8 cellular contexts compared by ENCODE assay signal in genomic region chr19:17052439-17052838, GRCh38. TPM values are rescaled to one million over a fixed set of nuclear protein-coding genes. Genes with fewer than 3 reads are reported as not detected.
DNase-seq lines count a peak whose midpoint lies in the region; ATAC-seq, FAIRE-seq and TF ChIP-seq lines count a peak whose summit lies in the region.

No MANE protein-coding gene starts in this region.

- peak; percentile 40 to 52 (median 40); a peak in 5 of 6 replicates for TF ChIP-seq CTCF in GM12878 (IDR thresholded peaks at IDR 0.05 in 2 of 3, conservative IDR thresholded peaks at IDR 0.05 in 1 of 3; ENCODE audit: control insufficient read depth in 2 of 3, extremely low read depth in 1 of 3, insufficient read depth in 1 of 3, low read depth in 3 of 3, low read length in 3 of 3)
- peak; percentile 21 to 52 (median 49) for TF ChIP-seq CTCF in vagina (IDR thresholded peaks at IDR 0.05)

- no peaks in the 10 kb centered on the region for H4K20me1 ChIP-seq in GM12878 (ENCODE audit: control insufficient read depth, insufficient read depth)

- no peaks in the 10 kb centered on the region for H3K9me3 ChIP-seq in GM12878 (replicated peaks; ENCODE audit: control insufficient read depth, insufficient read depth, low read length)
- no peaks in the 10 kb centered on the region for H3K9me3 ChIP-seq in vagina

- TF ChIP-seq RAD21 in GM12878 (IDR thresholded peaks at IDR 0.05; ENCODE audit: insufficient read depth, low read depth, low read length): peak; percentile 47

- H3K27me3 ChIP-seq in GM12878 (replicated peaks in 1 of 2; ENCODE audit: control insufficient read depth in 2 of 2, insufficient read depth in 2 of 2, low read length in 1 of 2) (no peaks in the 10 kb centered on the region), vagina (no peaks in the 10 kb centered on the region)

- WGBS in GM12878 (ENCODE audit: insufficient coverage, insufficient replicate concordance, low lambda C conversion rate, missing lambda C conversion rate): 77% methylated on average over 7 of the region's 8 CpGs

- H3K27ac ChIP-seq in GM12878 (ENCODE audit: control insufficient read depth, insufficient read depth): no peak overlapping the region
- no peak overlapping the region for H3K27ac ChIP-seq in vagina

- DNase-seq in stimulated activated naive CD4-positive, alpha-beta T cell (lab: John Stamatoyannopoulos, UW): peak in 5 of 6 experiments; percentile 9 to 43 (median 20)
- DNase-seq in stimulated activated naive CD4-positive, alpha-beta T cell treated with Interleukin-2 at 50 U/mL for 16 hours (lab: John Stamatoyannopoulos, UW): no peak
- DNase-seq in NCI-H2196 treated with DMSO at 0.1 percent for 48 hours (lab: John Stamatoyannopoulos, UW; ENCODE audit: unreplicated experiment): peak; percentile 32
- no peak for DNase-seq in GM12878 (ENCODE audit: low read depth, low spot score)
- DNase-seq in left kidney (ENCODE audit: low read depth, low spot score): peak; percentile 76
- no peak for DNase-seq in vagina (ENCODE audit: extremely low spot score in 2 of 2)
- DNase-seq in GM12892 (ENCODE audit: insufficient read length): no peak

- POLR2A ChIA-PET in GM12878 (lab: Charles Lee): no interaction called here

- H3K4me3 ChIP-seq in GM12878: no peak overlapping the region
- H3K4me3 ChIP-seq in vagina: no peak overlapping the region

- FAIRE-seq in GM12878 (lab: Jason Lieb, UNC) (no peak), GM12892 (lab: Jason Lieb, UNC) (no peak)

- no peak for TF ChIP-seq EP300 in GM12878 (IDR thresholded peaks at IDR 0.05; ENCODE audit: borderline replicate concordance in 1 of 2, control insufficient read depth in 1 of 2, low read depth in 2 of 2, low read length in 2 of 2)

- in situ Hi-C loops in GM12878 (cut with MboI): no loop called here

- no peak overlapping the region for H3K9ac ChIP-seq in GM12878 (ENCODE audit: control insufficient read depth, insufficient read depth, low read length)

- intact Hi-C loops in GM12878 (cut with micrococcal nuclease; ENCODE audit: unreplicated experiment): loop anchor here (1.0 to 2.0 kb wide), 3 partner anchors 216 to 338 kb away; no protein-coding TSS in a partner anchor
- intact Hi-C loops in vagina (cut with DNase I): loop anchor here (5.0 kb wide), 1 partner anchor 280 kb away; no protein-coding TSS in a partner anchor

- BruUV-seq in GM12878 (replicated peaks; lab: Mats Ljungman, UMichigan): no TSS peak

- CTCF ChIA-PET in GM12878 (lab: Yijun Ruan, JAX): interaction anchor here (0.5 to 2.2 kb wide), 9 partner anchors 216 to 1534 kb away, joined by 3 to 17 read pairs (median 7); partner anchors contain the start of genes ANKLE1 and SIN3B

- H3K36me3 ChIP-seq in GM12878 (ENCODE audit: control insufficient read depth in 2 of 2, insufficient read depth in 2 of 2, low read length in 1 of 2): peaks cover 13 to 24% of the 10 kb centered on the region in 2 experiments; a peak in 3 of 4 replicates
- H3K36me3 ChIP-seq in vagina: peaks cover 0 to 10% of the 10 kb centered on the region in 2 donors

- RAD21 ChIA-PET in GM12878 (lab: Charles Lee; ENCODE audit: unreplicated experiment): interaction anchor here (1.2 kb wide), 2 partner anchors 273 to 337 kb away, joined by 3 read pairs; no protein-coding TSS in a partner anchor

- SMC1A ChIA-PET in GM12878 (lab: Charles Lee; ENCODE audit: uncharacterized antibody, unreplicated experiment): interaction anchor here (0.6 to 1.5 kb wide), 4 partner anchors 13 to 337 kb away, joined by 3 to 7 read pairs (median 4); partner anchors contain the start of gene NWD1

- H2AFZ ChIP-seq in GM12878 (ENCODE audit: control insufficient read depth, low read depth, low read length): no peak overlapping the region

- ATAC-seq in GM12878 (peak; percentile 59; the same call in 2 of the 3 replicates), GM21526 (IDR thresholded peaks at IDR 0.05; ENCODE audit: low FRiP score, unreplicated experiment) (no peak)

- TF ChIP-seq POLR2A in GM12878 (IDR thresholded peaks at IDR 0.05; ENCODE audit: low read depth, low read length) (no peak), vagina (IDR thresholded peaks at IDR 0.05) (no peak), GM12892 (IDR thresholded peaks at IDR 0.05; ENCODE audit: low read depth, low read length) (no peak)

- H3K4me1 ChIP-seq in GM12878 (ENCODE audit: control insufficient read depth, insufficient read depth, low read length) (no peaks in the 10 kb centered on the region), vagina (no peaks in the 10 kb centered on the region)

- no peaks in the 10 kb centered on the region for H3K79me2 ChIP-seq in GM12878 (ENCODE audit: control insufficient read depth, insufficient read depth, low read length)

- no peak overlapping the region for H3K4me2 ChIP-seq in GM12878 (ENCODE audit: control insufficient read depth, insufficient read depth)

TF ChIP-seq in GM12878, 131 proteins besides CTCF, POLR2A, EP300 and RAD21:
- TF ChIP-seq IRF4 (IDR thresholded peaks at IDR 0.05; ENCODE audit: low read depth, low read length) (no peak), SMC3 (IDR thresholded peaks at IDR 0.05; ENCODE audit: borderline replicate concordance, low read length) (peak; percentile 58)

RNA-seq across cellular contexts. Expression of gene HAUS8, which starts 22.8 kb away (rescaled TPM):
- total RNA-seq in GM12878 (2013; cell fraction: nucleolus; rRNA removed): 14.2 and 16.9 TPM in 2 replicates
- total RNA-seq in GM12878 (2014; rRNA removed) (15.4 and 22.7 TPM in 2 replicates), GM12878 (2014; rRNA removed; fragmentation: Illumina TruSeq; extraction: Trizol) (22.8 and 24.0 TPM in 2 replicates), GM12878 (2021) (32.0 and 36.8 TPM in 2 replicates), vagina (4.7 TPM)
- polyA plus RNA-seq in GM12878 (2011; ENCODE audit: low read depth): 14.4 TPM
- polyA plus RNA-seq in GM12878 (2011; rRNA removed) (21.3 and 24.6 TPM in 2 replicates), GM12878 (2014; fragmentation: Illumina TruSeq; extraction: Trizol) (33.1 and 37.2 TPM in 2 replicates), GM12878 (2014; fragmentation: Nextera tagmentation; extraction: Ambion mirVana) (10 to 100 TPM; 24.2 to 35.7 TPM), GM12878 (2014; rRNA removed) (34.6 and 37.4 TPM in 2 replicates), GM12878 (2016; fragmentation: Nextera tagmentation; extraction: Ambion mirVana) (10 to 100 TPM; 43.0 to 43.9 TPM)
- 24.9 and 27.7 TPM in 2 replicates for polyA plus RNA-seq in GM12878 (2011; cell fraction: cytosol; rRNA removed)
- polyA plus RNA-seq in GM12878 (2011; cell fraction: nucleus; rRNA removed): 31.7 and 32.0 TPM in 2 replicates
- 16.4 and 17.9 TPM in 2 replicates for polyA plus RNA-seq in GM12878 (2012)
- polyA minus RNA-seq in GM12878 (2011; rRNA and poly(A)+ RNA removed): 10.3 and 10.8 TPM in 2 replicates
- 3.7 and 8.1 TPM in 2 replicates for polyA minus RNA-seq in GM12878 (2011; cell fraction: cytosol; rRNA and poly(A)+ RNA removed)
- polyA minus RNA-seq in GM12878 (2011; cell fraction: nucleus; rRNA and poly(A)+ RNA removed): 5.4 and 11.7 TPM in 2 replicates
- 16.3 TPM for polyA plus RNA-seq in GM12892 (2012; ENCODE audit: missing spikeins)

RNA-seq across cellular contexts. Expression of gene MYO9B, which starts 23.1 kb away (rescaled TPM):
- total RNA-seq in GM12878 (2013; cell fraction: nucleolus; rRNA removed): 555 and 589 TPM in 2 replicates
- total RNA-seq in GM12878 (2014; rRNA removed): 66.4 and 77.3 TPM in 2 replicates
- total RNA-seq in GM12878 (2014; rRNA removed; fragmentation: Illumina TruSeq; extraction: Trizol): 38.1 and 42.6 TPM in 2 replicates
- 157 and 165 TPM in 2 replicates for total RNA-seq in GM12878 (2021)
- 65.2 TPM for polyA plus RNA-seq in GM12878 (2011; ENCODE audit: low read depth)
- polyA plus RNA-seq in GM12878 (2011; rRNA removed): 26.7 and 48.9 TPM in 2 replicates
- 49.6 and 58.1 TPM in 2 replicates for polyA plus RNA-seq in GM12878 (2011; cell fraction: cytosol; rRNA removed)
- 452 and 507 TPM in 2 replicates for polyA plus RNA-seq in GM12878 (2011; cell fraction: nucleus; rRNA removed)
- 174 and 191 TPM in 2 replicates for polyA plus RNA-seq in GM12878 (2012)
- polyA plus RNA-seq in GM12878 (2014; fragmentation: Illumina TruSeq; extraction: Trizol): 26.8 and 57.9 TPM in 2 replicates
- polyA plus RNA-seq in GM12878 (2014; fragmentation: Nextera tagmentation; extraction: Ambion mirVana): 10 to 100 TPM in 1 of 2 experiments, 1 to 10 TPM in 1; 5.4 to 11.1 TPM
- polyA plus RNA-seq in GM12878 (2014; rRNA removed): 87.6 and 105 TPM in 2 replicates
- 10 to 100 TPM; 25.4 to 32.8 TPM for polyA plus RNA-seq in GM12878 (2016; fragmentation: Nextera tagmentation; extraction: Ambion mirVana)
- 93.1 and 119 TPM in 2 replicates for polyA minus RNA-seq in GM12878 (2011; rRNA and poly(A)+ RNA removed)
- 59.6 and 66.5 TPM in 2 replicates for polyA minus RNA-seq in GM12878 (2011; cell fraction: cytosol; rRNA and poly(A)+ RNA removed)
- polyA minus RNA-seq in GM12878 (2011; cell fraction: nucleus; rRNA and poly(A)+ RNA removed): 106 and 154 TPM in 2 replicates
- 100 TPM for total RNA-seq in vagina
- polyA plus RNA-seq in GM12892 (2012; ENCODE audit: missing spikeins): 126 TPM

RNA-seq across cellular contexts. Expression of gene CPAMD8, which starts 25.8 kb away (rescaled TPM):
- 0.79 and 1.2 TPM in 2 replicates for total RNA-seq in GM12878 (2013; cell fraction: nucleolus; rRNA removed)
- total RNA-seq in GM12878 (2014; rRNA removed): 0.40 and 0.54 TPM in 2 replicates
- 0.14 TPM in 1 of 2 replicates, not detected in the other for total RNA-seq in GM12878 (2014; rRNA removed; fragmentation: Illumina TruSeq; extraction: Trizol)
- 0.13 and 0.97 TPM in 2 replicates for total RNA-seq in GM12878 (2021)
- polyA plus RNA-seq in GM12878 (2011; ENCODE audit: low read depth): 0.29 TPM
- 0.16 and 0.24 TPM in 2 replicates for polyA plus RNA-seq in GM12878 (2011; rRNA removed)
- polyA plus RNA-seq in GM12878 (2011; cell fraction: cytosol; rRNA removed): 0.25 and 0.40 TPM in 2 replicates
- polyA plus RNA-seq in GM12878 (2011; cell fraction: nucleus; rRNA removed): 0.88 and 0.89 TPM in 2 replicates
- 0.45 and 0.90 TPM in 2 replicates for polyA plus RNA-seq in GM12878 (2012)
- 0.05 and 0.12 TPM in 2 replicates for polyA plus RNA-seq in GM12878 (2014; fragmentation: Illumina TruSeq; extraction: Trizol)
- polyA plus RNA-seq in GM12878 (2014; fragmentation: Nextera tagmentation; extraction: Ambion mirVana): not detected
- polyA plus RNA-seq in GM12878 (2014; rRNA removed): 0.83 and 1.1 TPM in 2 replicates
- under 1 TPM; 0.21 to 0.25 TPM for polyA plus RNA-seq in GM12878 (2016; fragmentation: Nextera tagmentation; extraction: Ambion mirVana)
- 0.22 and 0.26 TPM in 2 replicates for polyA minus RNA-seq in GM12878 (2011; rRNA and poly(A)+ RNA removed)
- polyA minus RNA-seq in GM12878 (2011; cell fraction: cytosol; rRNA and poly(A)+ RNA removed): not detected in 2 replicates
- polyA minus RNA-seq in GM12878 (2011; cell fraction: nucleus; rRNA and poly(A)+ RNA removed): 0.57 and 0.73 TPM in 2 replicates
- total RNA-seq in vagina: 16.0 TPM
- 0.49 TPM for polyA plus RNA-seq in GM12892 (2012; ENCODE audit: missing spikeins)

Comparison
In these comparisons a context has a peak if more than half of its experiments do, and no peak if none do; other contexts are left out.
1. DNase-seq: peak in stimulated activated naive CD4-positive, alpha-beta T cell (5 of 6), NCI-H2196 treated with DMSO at 0.1 percent for 48 hours (single experiment) and left kidney (single experiment); none in stimulated activated naive CD4-positive, alpha-beta T cell treated with Interleukin-2 at 50 U/mL for 16 hours (single experiment), GM12878 (single experiment), vagina (0 of 2) and GM12892 (single experiment).